27 cellular contexts compared by ENCODE assay signal in genomic region chr2:8392098-8392844, GRCh38.
A peak's percentile ranks its signal among the peaks of the same experiment; 100 is the strongest.
DNase-seq lines count a peak whose midpoint lies in the region; ATAC-seq and TF ChIP-seq lines count a peak whose summit lies in the region.
"Had no signal": no experiment of that assay in that cellular context is flagged by ENCODE, and none has a peak within 500 bp of the region (broad histone marks: within the 10 kb centered on the region; RNA-seq: fewer than 3 reads in every experiment).

No MANE protein-coding gene starts in this region.

- H3K27me3 Mint-ChIP-seq in WTC11 (ENCODE audit: low read depth) (peaks cover 7% of the 10 kb centered on the region), neural progenitor cell (ENCODE audit: insufficient read depth, low read depth) (peaks cover 6% of the 10 kb centered on the region)

- H3K36me3 ChIP-seq in H7 (replicated peaks; ENCODE audit: control insufficient read depth, insufficient read depth, low read length) (no peaks in the 10 kb centered on the region), iPS-20b (ENCODE audit: insufficient read depth, low read depth, low read length) (no peaks in the 10 kb centered on the region), neural progenitor cell (no peaks in the 10 kb centered on the region), osteoblast (ENCODE audit: insufficient read depth, low read length) (no peaks in the 10 kb centered on the region)
- H3K36me3 ChIP-seq: adrenal gland, BLaER1, heart left ventricle, prostate gland, tibial nerve had no signal

- POLR2A ChIA-PET in WTC11 (lab: Charles Lee), result interaction anchor here (1.0 kb wide), 1 partner anchor 140 kb away, joined by 4 read pairs; no protein-coding TSS in a partner anchor

- H3K27ac ChIP-seq in iPS-20b (ENCODE audit: low read length) (no peak overlapping the region), neural progenitor cell (no peak overlapping the region), osteoblast (ENCODE audit: low read depth, low read length) (no peak overlapping the region)
- H3K27ac ChIP-seq: adrenal gland, BLaER1, heart left ventricle, prostate gland, tibial nerve had no signal

- H3K4me3 Mint-ChIP-seq in WTC11 (no peak overlapping the region), neural progenitor cell (no peak overlapping the region)
- H3K4me3 Mint-ChIP-seq: activated naive CD4-positive, alpha-beta T cell treated with anti-CD3 and anti-CD28 coated beads, Interleukin-2, amount 10 ng/mL, durations not matched to agents 7 days and 5 days; dendritic cell treated with granulocyte-macrophage colony-stimulating factor and Interleukin-4, amounts not matched to agents 40 ng/mL and 50 ng/mL, for 4 days had no signal

- H3K79me2 ChIP-seq in neural progenitor cell (ENCODE audit: low read depth), result no peaks in the 10 kb centered on the region
- no peaks in the 10 kb centered on the region for H3K79me2 ChIP-seq in osteoblast (ENCODE audit: insufficient read depth, low read length)

- no peak for TF ChIP-seq CTCF in WTC11 (IDR thresholded peaks at IDR 0.05)
- TF ChIP-seq CTCF in neural progenitor cell (IDR thresholded peaks at IDR 0.05), result no peak
- no peak for TF ChIP-seq CTCF in osteoblast (IDR thresholded peaks at IDR 0.05; ENCODE audit: extremely low read depth, low read depth, low read length)

- CTCF ChIA-PET in WTC11 (lab: Charles Lee), result no interaction called here

- H3K36me3 Mint-ChIP-seq in WTC11, result no peaks in the 10 kb centered on the region
- H3K36me3 Mint-ChIP-seq in neural progenitor cell, result no peaks in the 10 kb centered on the region
- H3K36me3 Mint-ChIP-seq: activated naive CD4-positive, alpha-beta T cell treated with anti-CD3 and anti-CD28 coated beads, Interleukin-2, amount 10 ng/mL, durations not matched to agents 7 days and 5 days had no signal

- ATAC-seq in WTC11 (peak; percentile 86), GM21360 (IDR thresholded peaks at IDR 0.05; ENCODE audit: unreplicated experiment) (no peak)
- ATAC-seq: heart left ventricle, Panc1, sciatic nerve had no signal

- H2AFZ ChIP-seq in neural progenitor cell (replicated peaks), result no peak overlapping the region
- H2AFZ ChIP-seq in osteoblast (ENCODE audit: low read length), result no peak overlapping the region

- H3F3A ChIP-seq in neural progenitor cell (ENCODE audit: low read depth), result peaks cover 7% of the 10 kb centered on the region

- H3K9me3 ChIP-seq in iPS-20b (ENCODE audit: insufficient read depth, low read depth, low read length), result no peaks in the 10 kb centered on the region
- H3K9me3 ChIP-seq in neural progenitor cell (ENCODE audit: low read depth), result no peaks in the 10 kb centered on the region
- H3K9me3 ChIP-seq in osteoblast (ENCODE audit: low read depth, low read length), result no peaks in the 10 kb centered on the region
- H3K9me3 ChIP-seq: adrenal gland, prostate gland had no signal

- H3K9ac ChIP-seq in iPS-20b (ENCODE audit: low read depth, low read length) (peak overlapping the region; percentile 21; the same call in 1 of the 2 replicates), neural progenitor cell (no peak overlapping the region)
- H3K9ac ChIP-seq: BLaER1 had no signal

- H3K4me3 ChIP-seq in H7 (ENCODE audit: insufficient read depth, low read depth, low read length), result no peak overlapping the region
- peak overlapping the region; percentile 20; the same call in 1 of the 2 replicates for H3K4me3 ChIP-seq in iPS-20b (ENCODE audit: low read length)
- no peak overlapping the region for H3K4me3 ChIP-seq in neural progenitor cell
- no peak overlapping the region for H3K4me3 ChIP-seq in osteoblast (ENCODE audit: insufficient read depth, low read length)
- H3K4me3 ChIP-seq: adrenal gland, BLaER1, heart left ventricle, prostate gland, tibial nerve had no signal

- H3K27ac Mint-ChIP-seq in WTC11 (peak overlapping the region; percentile 8; the same call in 1 of the 2 replicates), neural progenitor cell (no peak overlapping the region)
- H3K27ac Mint-ChIP-seq: activated naive CD4-positive, alpha-beta T cell treated with anti-CD3 and anti-CD28 coated beads, Interleukin-2, amount 10 ng/mL, durations not matched to agents 7 days and 5 days; dendritic cell treated with granulocyte-macrophage colony-stimulating factor and Interleukin-4, amounts not matched to agents 40 ng/mL and 50 ng/mL, for 4 days had no signal

- DNase-seq in H7 (peak; percentile 77), WTC11 (ENCODE audit: low spot score) (peak; percentile 50), neural progenitor cell (ENCODE audit: low spot score) (peak; percentile 31), GM03348 (ENCODE audit: low spot score) (no peak), osteoblast (ENCODE audit: insufficient read length, low spot score, missing footprints) (no peak)
- DNase-seq: activated CD4-positive, alpha-beta T cell treated with anti-CD3 and anti-CD28 coated beads, Interleukin-2, amount 50 U/mL, for 48 hours; activated CD4-positive, CD25-positive, alpha-beta regulatory T cell treated with anti-CD3 and anti-CD28 coated beads, Interleukin-2, amount 50 U/mL, for 72 hours; activated naive CD4-positive, alpha-beta T cell treated with anti-CD3 and anti-CD28 coated beads, Interleukin-2, amount 10 ng/mL, durations not matched to agents 7 days and 5 days; COR-L47; DMS53; GOT3; heart left ventricle; MM.1S; NCI-H1417; NCI-H2029; NCI-H526; SHP77; stimulated activated CD4-positive, alpha-beta T cell treated with anti-CD3 and anti-CD28 coated beads, Interleukin-4, amount 100 ng/mL, for 1 hour had no signal

- H3K4me1 Mint-ChIP-seq in WTC11, result peaks cover 34% of the 10 kb centered on the region
- peaks cover 7% of the 10 kb centered on the region for H3K4me1 Mint-ChIP-seq in neural progenitor cell

- H3K27me3 ChIP-seq in H7 (ENCODE audit: control insufficient read depth, insufficient read depth, low read length) (peaks cover 4% of the 10 kb centered on the region), iPS-20b (ENCODE audit: insufficient read depth, low read length) (peaks cover 13% of the 10 kb centered on the region; the same call in 1 of the 2 replicates), neural progenitor cell (peaks cover 5% of the 10 kb centered on the region), osteoblast (ENCODE audit: insufficient read depth, low read length) (no peaks in the 10 kb centered on the region)
- H3K27me3 ChIP-seq: adrenal gland, BLaER1, heart left ventricle, tibial nerve had no signal

- H3K4me2 ChIP-seq in neural progenitor cell (no peak overlapping the region), osteoblast (ENCODE audit: insufficient read depth, low read length) (no peak overlapping the region)
- H3K4me2 ChIP-seq: BLaER1 had no signal

- H3K4me1 ChIP-seq in iPS-20b (ENCODE audit: insufficient read depth, low read length), result peaks cover 15% of the 10 kb centered on the region
- peaks cover 11% of the 10 kb centered on the region for H3K4me1 ChIP-seq in neural progenitor cell
- peaks cover 4% of the 10 kb centered on the region for H3K4me1 ChIP-seq in osteoblast (ENCODE audit: insufficient read depth, low read length)
- H3K4me1 ChIP-seq: prostate gland had no signal

- H4K20me1 ChIP-seq in neural progenitor cell (ENCODE audit: low read depth), result no peaks in the 10 kb centered on the region
- no peaks in the 10 kb centered on the region for H4K20me1 ChIP-seq in osteoblast (ENCODE audit: insufficient read depth, low read length)
- H4K20me1 ChIP-seq: BLaER1 had no signal

- H3K9me3 Mint-ChIP-seq in WTC11 (0 out of 2 replicates have a peak, but pooled peaks cover 3% of the 10 kb centered on the region), neural progenitor cell (peaks cover 2% of the 10 kb centered on the region)
- H3K9me3 Mint-ChIP-seq: dendritic cell treated with granulocyte-macrophage colony-stimulating factor and Interleukin-4, amounts not matched to agents 40 ng/mL and 50 ng/mL, for 4 days had no signal

TF ChIP-seq in WTC11, 78 proteins besides CTCF, POLR2A, EP300 and RAD21 (continues in another document):
- TF ChIP-seq CDX4 (CRISPR knock-in tag; IDR thresholded peaks at IDR 0.05; ENCODE audit: borderline replicate concordance) (no peak), ZNF138 (CRISPR knock-in tag; conservative IDR thresholded peaks at IDR 0.05) (no peak), MAX (CRISPR knock-in tag; IDR thresholded peaks at IDR 0.05) (no peak), RORB (CRISPR knock-in tag; IDR thresholded peaks at IDR 0.05) (no peak), USF2 (CRISPR knock-in tag; IDR thresholded peaks at IDR 0.05) (no peak), CREM (CRISPR knock-in tag; IDR thresholded peaks at IDR 0.05) (no peak)

Comparison
In these comparisons a context has a peak if more than half of its experiments do, and no peak if none do; other contexts are left out.
1. DNase-seq: peak in H7 (single experiment), WTC11 (single experiment) and neural progenitor cell (single experiment); none in GM03348 (single experiment) and osteoblast (single experiment).